Comparison of ENCODE assay signal across 1 cellular context in genomic region chr7:65582518-65583119, GRCh38.
A peak's percentile ranks its signal among the peaks of the same experiment; 100 is the strongest.
DNase-seq lines count a peak whose midpoint lies in the region; ATAC-seq, FAIRE-seq and TF ChIP-seq lines count a peak whose summit lies in the region.
"Not testable (repeated sequence)": the region's sequence is repeated elsewhere in the genome, so short reads cannot be mapped to it uniquely, and the experiment has no call there.

No MANE protein-coding gene starts in this region.

- H3K27me3 ChIP-seq in K562 (ENCODE audit: control insufficient read depth in 2 of 2, insufficient read depth in 2 of 2, low read length in 2 of 2): not testable (repeated sequence)

- WGBS in K562 (ENCODE audit: insufficient coverage, low coverage, missing lambda C conversion rate): no CpG with 5 or more reads among the region's 2 CpGs

- POLR2A ChIA-PET in K562 (lab: Yijun Ruan, JAX): not testable (repeated sequence)

- TF ChIP-seq RAD21 in K562 (CRISPR knock-in tag; conservative IDR thresholded peaks at IDR 0.05 in 1 of 2, IDR thresholded peaks at IDR 0.05 in 1 of 2): not testable (repeated sequence)

- not testable (repeated sequence) for H3K36me3 ChIP-seq in K562 (ENCODE audit: control insufficient read depth, insufficient read depth, low read length)

- ATAC-seq in K562: not testable (repeated sequence)

- CTCF ChIA-PET in K562 (lab: Yijun Ruan, JAX; ENCODE audit: low intra/inter-chr PET ratio): not testable (repeated sequence)

- H3K4me1 ChIP-seq in K562 (replicated peaks in 1 of 2; ENCODE audit: control insufficient read depth in 2 of 2, insufficient read depth in 2 of 2, low read length in 2 of 2): not testable (repeated sequence)

- intact Hi-C loops in K562 (cut with micrococcal nuclease): not testable (repeated sequence)

- H4K20me1 ChIP-seq in K562 (replicated peaks; ENCODE audit: control insufficient read depth, insufficient read depth, low read length): not testable (repeated sequence)

- H3K4me2 ChIP-seq in K562 (ENCODE audit: insufficient read depth, low read length): not testable (repeated sequence)

- not testable (repeated sequence) for TF ChIP-seq EP300 in K562 (IDR thresholded peaks at IDR 0.05; ENCODE audit: low read length)

- H2AFZ ChIP-seq in K562 (ENCODE audit: low read depth, low read length): not testable (repeated sequence)

- not testable (repeated sequence) for H3K9me1 ChIP-seq in K562 (ENCODE audit: control insufficient read depth, insufficient read depth, low read length)

- H3K4me3 ChIP-seq in K562: not testable (repeated sequence)

- in situ Hi-C loops in K562 (cut with MboI): loop anchor here (10.0 kb wide), 1 partner anchor 468 kb away; no protein-coding TSS in a partner anchor

- not testable (repeated sequence) for BruUV-seq in K562 (replicated peaks; lab: Mats Ljungman, UMichigan)

- not testable (repeated sequence) for FAIRE-seq in K562 (lab: Jason Lieb, UNC)

- not testable (repeated sequence) for H3K79me2 ChIP-seq in K562 (ENCODE audit: control insufficient read depth, insufficient read depth, low read length)

- H3K9ac ChIP-seq in K562 (ENCODE audit: insufficient read depth in 1 of 2, low read depth in 2 of 2, low read length in 2 of 2): not testable (repeated sequence)

- H3K27ac ChIP-seq in K562 (ENCODE audit: extremely low read depth, low read depth, low read length): not testable (repeated sequence)

- not testable (repeated sequence) for H3K9me3 ChIP-seq in K562 (replicated peaks; ENCODE audit: control insufficient read depth, insufficient read depth, low read depth, low read length)

- not testable (repeated sequence) for DNase-seq in K562 (ENCODE audit: extremely low read depth in 1 of 4, low spot score in 3 of 4)

- TF ChIP-seq CTCF in K562 (IDR thresholded peaks at IDR 0.05 in 2 of 3, conservative IDR thresholded peaks at IDR 0.05 in 1 of 3; ENCODE audit: insufficient read depth in 2 of 3, low read depth in 1 of 3, low read length in 3 of 3): not testable (repeated sequence)

- not testable (repeated sequence) for TF ChIP-seq POLR2A in K562 (conservative IDR thresholded peaks at IDR 0.05)

TF ChIP-seq in K562, 482 proteins besides CTCF, POLR2A, EP300 and RAD21:
- TF ChIP-seq, protein P1, sequence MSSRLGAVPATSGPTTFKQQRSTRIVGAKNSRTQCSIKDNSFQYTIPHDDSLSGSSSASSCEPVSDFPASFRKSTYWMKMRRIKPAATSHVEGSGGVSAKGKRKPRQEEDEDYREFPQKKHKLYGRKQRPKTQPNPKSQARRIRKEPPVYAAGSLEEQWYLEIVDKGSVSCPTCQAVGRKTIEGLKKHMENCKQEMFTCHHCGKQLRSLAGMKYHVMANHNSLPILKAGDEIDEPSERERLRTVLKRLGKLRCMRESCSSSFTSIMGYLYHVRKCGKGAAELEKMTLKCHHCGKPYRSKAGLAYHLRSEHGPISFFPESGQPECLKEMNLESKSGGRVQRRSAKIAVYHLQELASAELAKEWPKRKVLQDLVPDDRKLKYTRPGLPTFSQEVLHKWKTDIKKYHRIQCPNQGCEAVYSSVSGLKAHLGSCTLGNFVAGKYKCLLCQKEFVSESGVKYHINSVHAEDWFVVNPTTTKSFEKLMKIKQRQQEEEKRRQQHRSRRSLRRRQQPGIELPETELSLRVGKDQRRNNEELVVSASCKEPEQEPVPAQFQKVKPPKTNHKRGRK (tag; IDR thresholded peaks at IDR 0.05): peak; percentile 97
- TF ChIP-seq MTA2 (IDR thresholded peaks at IDR 0.05; ENCODE audit: low read depth): 0 out of 2 replicates have a peak, but pooled peaks have one; percentile 13
